1 cellular context compared by ENCODE assay signal in the genomic region with DNA sequence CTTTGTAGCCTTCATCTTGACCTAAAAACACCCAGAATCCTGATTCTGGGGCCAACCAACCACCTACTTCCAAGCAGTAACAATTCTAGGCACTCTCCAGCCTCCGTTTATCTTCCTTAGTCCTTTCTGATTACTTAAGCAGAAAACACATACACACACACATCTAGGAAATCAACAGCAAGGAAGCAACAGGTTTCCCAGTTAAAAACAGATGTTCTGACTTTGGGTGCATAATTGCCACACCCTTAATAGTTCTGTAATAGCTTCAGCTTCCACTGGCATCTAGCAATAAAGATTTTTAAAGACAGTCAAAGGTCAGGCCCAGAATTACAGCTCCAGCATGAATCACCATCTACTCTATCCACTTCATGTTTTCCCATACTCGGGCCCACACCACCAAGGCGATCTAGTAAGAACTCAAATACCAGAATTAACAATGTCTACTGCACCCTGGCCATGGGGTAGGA.
TF ChIP-seq lines count a peak whose summit lies in the region.

No MANE protein-coding gene starts in this region.

TF ChIP-seq in HEK293, 187 proteins besides CTCF, POLR2A, EP300 and RAD21 (continued from another document):
- no peak for TF ChIP-seq OVOL3 (tag by site-specific recombination; IDR thresholded peaks at IDR 0.05)
- peak; percentile 84 for TF ChIP-seq ZBTB20 (tag by site-specific recombination; IDR thresholded peaks at IDR 0.05)
- 0 out of 2 replicates have a peak, but pooled peaks have one; percentile 10 for TF ChIP-seq ZNF2 (tag by site-specific recombination; IDR thresholded peaks at IDR 0.05)
- TF ChIP-seq KLF10 (tag by site-specific recombination; IDR thresholded peaks at IDR 0.05), result no peak
- peak; percentile 40; the same call in 1 of the 2 replicates for TF ChIP-seq TRIM28 (IDR thresholded peaks at IDR 0.05; ENCODE audit: borderline replicate concordance, low read length)
- TF ChIP-seq OSR2 (tag by site-specific recombination; IDR thresholded peaks at IDR 0.05), result peak; percentile 66
- no peak for TF ChIP-seq ZNF175 (tag by site-specific recombination; IDR thresholded peaks at IDR 0.05)
- TF ChIP-seq YY1 (tag by site-specific recombination; IDR thresholded peaks at IDR 0.05), result no peak
TF ChIP-seq in HEK293: peak in this region for 17.
